In genomic region chr22:29773233-29773632, GRCh38 we compare ENCODE assay signal across 11 cellular contexts. TPM values are rescaled to one million over a fixed set of nuclear protein-coding genes. Genes with fewer than 3 reads are reported as not detected.
DNase-seq lines count a peak whose midpoint lies in the region; ATAC-seq and TF ChIP-seq lines count a peak whose summit lies in the region.
"Had no signal": no experiment of that assay in that cellular context is flagged by ENCODE, and none has a peak within 500 bp of the region (broad histone marks: within the 10 kb centered on the region; RNA-seq: fewer than 3 reads in every experiment).

No MANE protein-coding gene starts in this region.

- H3K27ac ChIP-seq in HCT116 (ENCODE audit: low read depth, low read length) (peak overlapping the region; percentile 73), spleen (no peak overlapping the region)

- intact Hi-C loops in HCT116 (cut with micrococcal nuclease) (loop anchor here (2.0 kb wide), 2 partner anchors 232 to 316 kb away; no protein-coding TSS in a partner anchor), spleen (cut with DNase I; ENCODE audit: low total_unique reads) (no loop called here)

- no peaks in the 10 kb centered on the region for H3K9me3 ChIP-seq in HCT116 (ENCODE audit: control insufficient read depth in 1 of 2, insufficient read depth in 1 of 2, low read depth in 1 of 2, low read length in 2 of 2)
- H3K9me3 ChIP-seq in spleen: no peaks in the 10 kb centered on the region

- CTCF ChIA-PET in HCT116 (lab: Charles Lee): interaction anchor here (0.5 to 1.6 kb wide), 11 partner anchors 9 to 1446 kb away, joined by 3 to 20 read pairs (median 3); no protein-coding TSS in a partner anchor

- no peak overlapping the region for H3K4me3 ChIP-seq in HCT116 (replicated peaks in 1 of 2; ENCODE audit: low read depth in 1 of 2, low read length in 2 of 2)
- no peak overlapping the region for H3K4me3 ChIP-seq in spleen

- peak overlapping the region; percentile 35 for H3K9ac ChIP-seq in HCT116 (ENCODE audit: low read length)

- peaks cover 16% of the 10 kb centered on the region for H3K79me2 ChIP-seq in HCT116 (ENCODE audit: insufficient read depth, low read length)

- peak; percentile 69 for ATAC-seq in HCT116
- no peak for ATAC-seq in HG03457 (IDR thresholded peaks at IDR 0.05; ENCODE audit: unreplicated experiment)
- no peak for ATAC-seq in GM21529 (IDR thresholded peaks at IDR 0.05; ENCODE audit: unreplicated experiment)
- no peak for ATAC-seq in GM18502 (IDR thresholded peaks at IDR 0.05; ENCODE audit: poor library complexity, unreplicated experiment)
- ATAC-seq: activated CD8-positive, alpha-beta T cell treated with anti-CD3 and anti-CD28 coated beads, Interleukin-2, amount 10 ng/mL, durations not matched to agents 7 days and 5 days; T-helper 17 cell had no signal

- DNase-seq in HCT116 (ENCODE audit: low read depth, low spot score) (peak; percentile 36), SW480 (ENCODE audit: low spot score) (peak; percentile 49), glomerular visceral epithelial cell (ENCODE audit: extremely low spot score) (peak; percentile 62), putamen (ENCODE audit: low spot score) (peak; percentile 57), spleen (no peak)
- DNase-seq: activated CD8-positive, alpha-beta T cell treated with anti-CD3 and anti-CD28 coated beads, Interleukin-2, amount 10 ng/mL, durations not matched to agents 7 days and 5 days; NCI-H1417; T-helper 17 cell had no signal

- TF ChIP-seq RAD21 in HCT116 (IDR thresholded peaks at IDR 0.05; ENCODE audit: low read depth): no peak

- peak overlapping the region; percentile 24 for H2AFZ ChIP-seq in HCT116 (ENCODE audit: low read depth, low read length, poor library complexity, severe bottlenecking)

- no peak for TF ChIP-seq POLR2A in HCT116 (IDR thresholded peaks at IDR 0.05; ENCODE audit: borderline replicate concordance, extremely low read depth, insufficient read depth, insufficient read length)
- no peak for TF ChIP-seq POLR2A in spleen (IDR thresholded peaks at IDR 0.05)

- TF ChIP-seq CTCF in HCT116 (IDR thresholded peaks at IDR 0.05 in 2 of 3, conservative IDR thresholded peaks at IDR 0.05 in 1 of 3; ENCODE audit: borderline replicate concordance in 1 of 3, insufficient read depth in 1 of 3, low read depth in 2 of 3, low read length in 2 of 3) (no peak), spleen (IDR thresholded peaks at IDR 0.05 in 8 of 11, conservative IDR thresholded peaks at IDR 0.05 in 3 of 11) (no peak)

- no TSS peak for BruUV-seq in HCT116 (replicated peaks; lab: Mats Ljungman, UMichigan)

- POLR2A ChIA-PET in HCT116 (lab: Charles Lee): interaction anchor here (0.6 to 1.1 kb wide), 4 partner anchors 9 to 219 kb away, joined by 3 read pairs; partner anchors contain the start of gene THOC5

- H3K27me3 ChIP-seq in HCT116 (ENCODE audit: insufficient read depth, low read length) (no peaks in the 10 kb centered on the region), spleen (replicated peaks in 1 of 7) (no peaks in the 10 kb centered on the region)

- RAD21 ChIA-PET in HCT116 (lab: Charles Lee; ENCODE audit: low non-redundant PET in 1 of 2, low total read pairs in 2 of 2, uncharacterized antibody in 2 of 2, unreplicated experiment in 2 of 2): interaction anchor here (0.6 to 1.6 kb wide), 4 partner anchors 137 to 316 kb away, joined by 3 to 4 read pairs (median 4); no protein-coding TSS in a partner anchor

- no peaks in the 10 kb centered on the region for H3K9me2 ChIP-seq in HCT116 (ENCODE audit: insufficient read depth)

- H3K4me1 ChIP-seq in HCT116 (ENCODE audit: control insufficient read depth in 1 of 2, insufficient read depth in 2 of 2, low read length in 2 of 2) (peaks cover 12 to 44% of the 10 kb centered on the region in 2 experiments), spleen (peaks cover 5 to 17% (median 13%) of the 10 kb centered on the region in 6 donors)

- peak overlapping the region; percentile 68 for H3K4me2 ChIP-seq in HCT116 (ENCODE audit: low read length)

- WGBS in spleen, 5 donors: 70 to 97% (median 86%) methylated on average over 2 of the region's 2 CpGs

- H3K36me3 ChIP-seq in HCT116 (ENCODE audit: control insufficient read depth in 1 of 2, insufficient read depth in 2 of 2, low read length in 2 of 2) (peaks cover 15 to 19% of the 10 kb centered on the region in 2 experiments; a peak in 3 of 4 replicates), spleen (peaks cover 0 to 40% (median 22%) of the 10 kb centered on the region in 6 donors)

- no peaks in the 10 kb centered on the region for H4K20me1 ChIP-seq in HCT116 (ENCODE audit: insufficient read depth)

TF ChIP-seq in HCT116, 20 proteins besides CTCF, POLR2A, EP300 and RAD21:
- TF ChIP-seq ZBTB33 (IDR thresholded peaks at IDR 0.05; ENCODE audit: extremely low read depth, insufficient replicate concordance, low read length) (no peak), SP1 (IDR thresholded peaks at IDR 0.05; ENCODE audit: low read depth) (0 out of 2 replicates have a peak, but pooled peaks have one; percentile 19), CBX3 (IDR thresholded peaks at IDR 0.05; ENCODE audit: low read depth) (peak; percentile 46; the same call in 1 of the 2 replicates), JUND (IDR thresholded peaks at IDR 0.05) (peak; percentile 64; the same call in 1 of the 2 replicates), MAX (IDR thresholded peaks at IDR 0.05) (peak; percentile 28; the same call in 1 of the 2 replicates), FOSL1 (IDR thresholded peaks at IDR 0.05; ENCODE audit: low read depth) (peak; percentile 70), TCF7L2 (IDR thresholded peaks at IDR 0.05; ENCODE audit: borderline replicate concordance, extremely low read depth, insufficient read depth, insufficient read length) (no peak), SRF (IDR thresholded peaks at IDR 0.05; ENCODE audit: low read depth) (peak; percentile 88)
- TF ChIP-seq, protein P1, sequence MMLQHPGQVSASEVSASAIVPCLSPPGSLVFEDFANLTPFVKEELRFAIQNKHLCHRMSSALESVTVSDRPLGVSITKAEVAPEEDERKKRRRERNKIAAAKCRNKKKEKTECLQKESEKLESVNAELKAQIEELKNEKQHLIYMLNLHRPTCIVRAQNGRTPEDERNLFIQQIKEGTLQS (IDR thresholded peaks at IDR 0.05): no peak
- TF ChIP-seq, protein P2, sequence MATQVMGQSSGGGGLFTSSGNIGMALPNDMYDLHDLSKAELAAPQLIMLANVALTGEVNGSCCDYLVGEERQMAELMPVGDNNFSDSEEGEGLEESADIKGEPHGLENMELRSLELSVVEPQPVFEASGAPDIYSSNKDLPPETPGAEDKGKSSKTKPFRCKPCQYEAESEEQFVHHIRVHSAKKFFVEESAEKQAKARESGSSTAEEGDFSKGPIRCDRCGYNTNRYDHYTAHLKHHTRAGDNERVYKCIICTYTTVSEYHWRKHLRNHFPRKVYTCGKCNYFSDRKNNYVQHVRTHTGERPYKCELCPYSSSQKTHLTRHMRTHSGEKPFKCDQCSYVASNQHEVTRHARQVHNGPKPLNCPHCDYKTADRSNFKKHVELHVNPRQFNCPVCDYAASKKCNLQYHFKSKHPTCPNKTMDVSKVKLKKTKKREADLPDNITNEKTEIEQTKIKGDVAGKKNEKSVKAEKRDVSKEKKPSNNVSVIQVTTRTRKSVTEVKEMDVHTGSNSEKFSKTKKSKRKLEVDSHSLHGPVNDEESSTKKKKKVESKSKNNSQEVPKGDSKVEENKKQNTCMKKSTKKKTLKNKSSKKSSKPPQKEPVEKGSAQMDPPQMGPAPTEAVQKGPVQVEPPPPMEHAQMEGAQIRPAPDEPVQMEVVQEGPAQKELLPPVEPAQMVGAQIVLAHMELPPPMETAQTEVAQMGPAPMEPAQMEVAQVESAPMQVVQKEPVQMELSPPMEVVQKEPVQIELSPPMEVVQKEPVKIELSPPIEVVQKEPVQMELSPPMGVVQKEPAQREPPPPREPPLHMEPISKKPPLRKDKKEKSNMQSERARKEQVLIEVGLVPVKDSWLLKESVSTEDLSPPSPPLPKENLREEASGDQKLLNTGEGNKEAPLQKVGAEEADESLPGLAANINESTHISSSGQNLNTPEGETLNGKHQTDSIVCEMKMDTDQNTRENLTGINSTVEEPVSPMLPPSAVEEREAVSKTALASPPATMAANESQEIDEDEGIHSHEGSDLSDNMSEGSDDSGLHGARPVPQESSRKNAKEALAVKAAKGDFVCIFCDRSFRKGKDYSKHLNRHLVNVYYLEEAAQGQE (IDR thresholded peaks at IDR 0.05; ENCODE audit: low read depth): no peak

RNA-seq across cellular contexts. Expression of gene UQCR10, which starts 6.1 kb away (rescaled TPM):
- 119 TPM for total RNA-seq in HCT116 (2021; ENCODE audit: unreplicated experiment)
- polyA plus RNA-seq in HCT116 (2012): 184 and 198 TPM in 2 replicates
- total RNA-seq in spleen: 10 to 100 TPM; 32.8 to 60.4 (median 52.0) TPM
- 100 to 1,000 TPM; 130 to 174 (median 149) TPM for polyA plus RNA-seq in spleen

RNA-seq across cellular contexts. Expression of gene ZMAT5, which starts 6.4 kb away (rescaled TPM):
- total RNA-seq in HCT116 (2021; ENCODE audit: unreplicated experiment) (16.0 TPM), spleen (10 to 100 TPM; 15.1 to 26.8 (median 18.7) TPM)
- 18.2 and 20.0 TPM in 2 replicates for polyA plus RNA-seq in HCT116 (2012)
- 10 to 100 TPM; 20.7 to 27.0 (median 23.4) TPM for polyA plus RNA-seq in spleen

RNA-seq across cellular contexts. Expression of gene CABP7, which starts 53.4 kb away (rescaled TPM):
- not detected for total RNA-seq in HCT116 (2021; ENCODE audit: unreplicated experiment)
- 0.04 and 0.07 TPM in 2 replicates for polyA plus RNA-seq in HCT116 (2012)
- under 1 TPM in 3 of 7 donors, not detected in 4; 0.15 to 0.37 (median 0.19) TPM for total RNA-seq in spleen
- polyA plus RNA-seq in spleen: under 1 TPM in 2 of 3 donors, not detected in 1; 0.04 to 0.06 TPM
- total RNA-seq: activated CD8-positive, alpha-beta T cell treated with anti-CD3 and anti-CD28 coated beads, Interleukin-2, amount 10 ng/mL, durations not matched to agents 7 days and 5 days had no signal
